8 cellular contexts compared by ENCODE assay signal in genomic region chr19:42634409-42635232, GRCh38. TPM values are rescaled to one million over a fixed set of nuclear protein-coding genes. Genes with fewer than 3 reads are reported as not detected.
DNase-seq lines count a peak whose midpoint lies in the region; ATAC-seq and TF ChIP-seq lines count a peak whose summit lies in the region.

No MANE protein-coding gene starts in this region.

- H3K36me3 Mint-ChIP-seq in activated naive CD4-positive, alpha-beta T cell treated with anti-CD3 and anti-CD28 coated beads for 36 hours (ENCODE audit: low read depth), result no peaks in the 10 kb centered on the region

- H3K9me3 ChIP-seq in ascending aorta, result no peaks in the 10 kb centered on the region

- no peak overlapping the region for H3K4me3 ChIP-seq in GM12865 (ENCODE audit: low read depth, low read length)
- H3K4me3 ChIP-seq in ascending aorta, result no peak overlapping the region

- H3K27ac ChIP-seq in ascending aorta, result no peak overlapping the region

- CTCF ChIA-PET in activated naive CD4-positive, alpha-beta T cell treated with anti-CD3 and anti-CD28 coated beads for 36 hours (lab: Charles Lee), result interaction anchor here (0.5 to 1.5 kb wide), 9 partner anchors 11 to 993 kb away, joined by 3 to 5 read pairs (median 3); partner anchors contain the start of gene CEACAM8

- no peak for ATAC-seq in HG03025 (IDR thresholded peaks at IDR 0.05; ENCODE audit: low FRiP score, unreplicated experiment)

- no peaks in the 10 kb centered on the region for H3K36me3 ChIP-seq in ascending aorta

- no peaks in the 10 kb centered on the region for H3K4me1 Mint-ChIP-seq in activated naive CD4-positive, alpha-beta T cell treated with anti-CD3 and anti-CD28 coated beads for 36 hours (ENCODE audit: low read depth)

- H3K27me3 Mint-ChIP-seq in activated naive CD4-positive, alpha-beta T cell treated with anti-CD3 and anti-CD28 coated beads for 36 hours (ENCODE audit: low read depth), result peaks cover 7% of the 10 kb centered on the region

- no peaks in the 10 kb centered on the region for H3K9me3 Mint-ChIP-seq in activated naive CD4-positive, alpha-beta T cell treated with anti-CD3 and anti-CD28 coated beads for 36 hours

- DNase-seq in AG08396 (ENCODE audit: low spot score) (peak; percentile 60), GM12865 (ENCODE audit: low read depth) (peak; percentile 58), NCI-H2196 treated with DMSO at 0.1 percent for 48 hours (lab: John Stamatoyannopoulos, UW; ENCODE audit: unreplicated experiment) (peak; percentile 3), left kidney (ENCODE audit: low read depth, low spot score) (peak; percentile 32), ascending aorta (ENCODE audit: low spot score in 2 of 2) (no peak), NCI-H345 (lab: John Stamatoyannopoulos, UW) (no peak)
- peak; percentile 68 for DNase-seq in activated naive CD4-positive, alpha-beta T cell treated with anti-CD3 and anti-CD28 coated beads for 36 hours

- H3K4me1 ChIP-seq in ascending aorta, result no peaks in the 10 kb centered on the region

- intact Hi-C loops in activated naive CD4-positive, alpha-beta T cell treated with anti-CD3 and anti-CD28 coated beads for 36 hours (cut with micrococcal nuclease), result loop anchor here (10.0 kb wide), 1 partner anchor 140 kb away; no protein-coding TSS in a partner anchor
- intact Hi-C loops in ascending aorta (cut with DNase I), result no loop called here

- no peaks in the 10 kb centered on the region for H3K27me3 ChIP-seq in ascending aorta

- no peak overlapping the region for H3K27ac Mint-ChIP-seq in activated naive CD4-positive, alpha-beta T cell treated with anti-CD3 and anti-CD28 coated beads for 36 hours

- no peak overlapping the region for H3K4me3 Mint-ChIP-seq in activated naive CD4-positive, alpha-beta T cell treated with anti-CD3 and anti-CD28 coated beads for 36 hours

- TF ChIP-seq CTCF in GM12865 (IDR thresholded peaks at IDR 0.05; ENCODE audit: insufficient read depth, low read depth, low read length, missing control alignments) (peak; percentile 83), ascending aorta (IDR thresholded peaks at IDR 0.05) (peak in 1 of 3 experiments; percentile 15)

RNA-seq across cellular contexts. Expression of gene CEACAM8, which starts 39.9 kb away (rescaled TPM):
- not detected for total RNA-seq in activated naive CD4-positive, alpha-beta T cell treated with anti-CD3 and anti-CD28 coated beads for 36 hours
- total RNA-seq in ascending aorta, result not detected

Comparison
In these comparisons a context has a peak if more than half of its experiments do, and no peak if none do; other contexts are left out.
1. DNase-seq: peak in AG08396 (single experiment), GM12865 (single experiment), NCI-H2196 treated with DMSO at 0.1 percent for 48 hours (single experiment), activated naive CD4-positive, alpha-beta T cell treated with anti-CD3 and anti-CD28 coated beads for 36 hours (single experiment) and left kidney (single experiment); none in ascending aorta (0 of 2) and NCI-H345 (single experiment).